In genomic region chr18:76524900-76525698, GRCh38 we compare ENCODE assay signal across 8 cellular contexts. TPM values are rescaled to one million over a fixed set of nuclear protein-coding genes. Genes with fewer than 3 reads are reported as not detected.
DNase-seq lines count a peak whose midpoint lies in the region; ATAC-seq, FAIRE-seq and TF ChIP-seq lines count a peak whose summit lies in the region.

No MANE protein-coding gene starts in this region.

- no peak for TF ChIP-seq CTCF in GM12865 (IDR thresholded peaks at IDR 0.05; ENCODE audit: insufficient read depth, low read depth, low read length, missing control alignments)
- TF ChIP-seq CTCF in kidney epithelial cell (IDR thresholded peaks at IDR 0.05; ENCODE audit: insufficient read depth, low read length, poor library complexity, severe bottlenecking) = no peak

- peaks cover 0 to 23% (median 15%) of the 10 kb centered on the region in 5 donors for H3K4me1 ChIP-seq in subcutaneous abdominal adipose tissue (ENCODE audit: control insufficient read depth in 5 of 5, insufficient read depth in 5 of 5, low read length in 5 of 5)

- H3K9ac ChIP-seq in subcutaneous abdominal adipose tissue (ENCODE audit: low read length in 5 of 5) = peak overlapping the region in 3 of 5 donors; percentile 24 to 68 (median 63)

- no peak for ATAC-seq in HG03108 (IDR thresholded peaks at IDR 0.05; ENCODE audit: unreplicated experiment)

- H3K27me3 ChIP-seq in kidney epithelial cell (ENCODE audit: control insufficient read depth, insufficient read depth, low read length) (no peaks in the 10 kb centered on the region), subcutaneous abdominal adipose tissue (ENCODE audit: control insufficient read depth in 5 of 5, insufficient read depth in 4 of 5, low read length in 5 of 5) (peaks cover 0 to 26% (median 10%) of the 10 kb centered on the region in 5 donors)

- H3K36me3 ChIP-seq in kidney epithelial cell (ENCODE audit: control insufficient read depth, insufficient read depth, low read length) (no peaks in the 10 kb centered on the region), subcutaneous abdominal adipose tissue (ENCODE audit: control insufficient read depth in 5 of 5, insufficient read depth in 5 of 5, low read length in 5 of 5) (no peaks in the 10 kb centered on the region)

- no peak for FAIRE-seq in RCC 7860 (lab: Jason Lieb, UNC)

- H3K9me3 ChIP-seq in subcutaneous abdominal adipose tissue (ENCODE audit: control insufficient read depth in 5 of 5, low read length in 5 of 5) = no peaks in the 10 kb centered on the region

- H3K27ac ChIP-seq in subcutaneous abdominal adipose tissue (ENCODE audit: low read depth, low read length) = no peak overlapping the region

- H3K4me3 ChIP-seq in GM12865 (ENCODE audit: low read depth, low read length) (peak overlapping the region; percentile 41), kidney epithelial cell (ENCODE audit: low read depth, low read length) (peak overlapping the region; percentile 44), subcutaneous abdominal adipose tissue (ENCODE audit: low read depth in 1 of 5, low read length in 5 of 5) (peak overlapping the region; percentile 45 to 72 (median 52))

- DNase-seq in GM12865 (ENCODE audit: low read depth) (peak; percentile 32), NCI-H2107 (lab: John Stamatoyannopoulos, UW) (peak; percentile 86), brain pericyte (ENCODE audit: low read depth, low spot score) (peak; percentile 34), kidney epithelial cell (ENCODE audit: low read depth) (peak; percentile 65), RCC 7860 (ENCODE audit: low spot score) (no peak)
- DNase-seq in activated CD4-positive, alpha-beta T cell treated with anti-CD3 and anti-CD28 coated beads for 48 hours = no peak

RNA-seq across cellular contexts. Expression of gene ZNF516, which starts 30.1 kb away (rescaled TPM):
- total RNA-seq in kidney epithelial cell = 48.2 and 56.1 TPM in 2 replicates

Comparison
In these comparisons a context has a peak if more than half of its experiments do, and no peak if none do; other contexts are left out.
1. DNase-seq: peak in GM12865 (single experiment), NCI-H2107 (single experiment), brain pericyte (single experiment) and kidney epithelial cell (single experiment); none in RCC 7860 (single experiment) and activated CD4-positive, alpha-beta T cell treated with anti-CD3 and anti-CD28 coated beads for 48 hours (single experiment).
2. Peak in every context shown above with its lines, with median percentiles within 50 percentile points of each other: H3K4me3 ChIP-seq.